10 cellular contexts compared by ENCODE assay signal in genomic region chr18:38940475-38940862, GRCh38.
A peak's percentile ranks its signal among the peaks of the same experiment; 100 is the strongest.
DNase-seq lines count a peak whose midpoint lies in the region; ATAC-seq, FAIRE-seq and TF ChIP-seq lines count a peak whose summit lies in the region.
"Had no signal": no experiment of that assay in that cellular context is flagged by ENCODE, and none has a peak within 500 bp of the region (broad histone marks: within the 10 kb centered on the region; RNA-seq: fewer than 3 reads in every experiment).

No MANE protein-coding gene starts in this region.

- no peak for DNase-seq in GM12878 (ENCODE audit: low read depth, low spot score)
- DNase-seq in dorsolateral prefrontal cortex: no peak
- no peak for DNase-seq in NCI-H1930 (lab: John Stamatoyannopoulos, UW)
- no peak for DNase-seq in NK-92 treated with Interleukin-12 subunit alpha and Interleukin-12 subunit beta, amount 100 ng/mL, for 24 hours (lab: John Stamatoyannopoulos, UW)
- DNase-seq in T1000 (lab: John Stamatoyannopoulos, UW): no peak
- DNase-seq: GDM1, NCI-H526 had no signal

- H3K4me3 ChIP-seq in GM12878 (no peak overlapping the region), dorsolateral prefrontal cortex (no peak overlapping the region)

- H3K27me3 ChIP-seq in GM12878 (replicated peaks in 1 of 2; ENCODE audit: control insufficient read depth in 2 of 2, insufficient read depth in 2 of 2, low read length in 1 of 2) (no peaks in the 10 kb centered on the region), dorsolateral prefrontal cortex (no peaks in the 10 kb centered on the region)

- FAIRE-seq in GM12878 (lab: Jason Lieb, UNC): peak; percentile 41

- peaks cover 10% of the 10 kb centered on the region for H3K9me3 ChIP-seq in GM12878 (replicated peaks; ENCODE audit: control insufficient read depth, insufficient read depth, low read length)

- no peak overlapping the region for H3K9ac ChIP-seq in GM12878 (ENCODE audit: control insufficient read depth, insufficient read depth, low read length)

- intact Hi-C loops in GM12878 (cut with micrococcal nuclease; ENCODE audit: unreplicated experiment): loop anchor here (5.0 kb wide), 1 partner anchor 188 kb away; no protein-coding TSS in a partner anchor
- intact Hi-C loops in dorsolateral prefrontal cortex (cut with DNase I): no loop called here

- no peaks in the 10 kb centered on the region for H3K79me2 ChIP-seq in GM12878 (ENCODE audit: control insufficient read depth, insufficient read depth, low read length)

- POLR2A ChIA-PET in GM12878 (lab: Charles Lee): interaction anchor here (0.7 to 1.6 kb wide), 3 partner anchors 11 to 265 kb away, joined by 3 to 6 read pairs (median 3); no protein-coding TSS in a partner anchor

- peaks cover 8% of the 10 kb centered on the region for H3K4me1 ChIP-seq in GM12878 (ENCODE audit: control insufficient read depth, insufficient read depth, low read length)

- H4K20me1 ChIP-seq in GM12878 (ENCODE audit: control insufficient read depth, insufficient read depth): no peaks in the 10 kb centered on the region

- in situ Hi-C loops in GM12878 (cut with MboI): loop anchor here (5.0 to 25.0 kb wide), 2 partner anchors 328 to 1197 kb away; no protein-coding TSS in a partner anchor

- H3K27ac ChIP-seq in GM12878 (ENCODE audit: control insufficient read depth, insufficient read depth) (peak overlapping the region; percentile 62; the same call in 1 of the 2 replicates), dorsolateral prefrontal cortex (no peak overlapping the region)

- H3K4me2 ChIP-seq in GM12878 (ENCODE audit: control insufficient read depth, insufficient read depth): no peak overlapping the region

- no peak overlapping the region for H2AFZ ChIP-seq in GM12878 (ENCODE audit: control insufficient read depth, low read depth, low read length)

- SMC1A ChIA-PET in GM12878 (lab: Charles Lee; ENCODE audit: uncharacterized antibody, unreplicated experiment): interaction anchor here (0.6 to 4.0 kb wide), 9 partner anchors 9 to 37 kb away, joined by 3 to 29 read pairs (median 4); no protein-coding TSS in a partner anchor

- TF ChIP-seq POLR2A in GM12878 (IDR thresholded peaks at IDR 0.05; ENCODE audit: low read depth, low read length): no peak

- no peak for TF ChIP-seq EP300 in GM12878 (IDR thresholded peaks at IDR 0.05; ENCODE audit: borderline replicate concordance in 1 of 2, control insufficient read depth in 1 of 2, low read depth in 2 of 2, low read length in 2 of 2)

- ATAC-seq in GM18519 (IDR thresholded peaks at IDR 0.05; ENCODE audit: low FRiP score, unreplicated experiment): peak; percentile 31
- ATAC-seq in GM21423 (IDR thresholded peaks at IDR 0.05; ENCODE audit: unreplicated experiment): peak; percentile 16
- ATAC-seq in HG03159 (IDR thresholded peaks at IDR 0.05; ENCODE audit: unreplicated experiment): peak; percentile 29
- ATAC-seq in GM12878: peak; percentile 47

- no peak for TF ChIP-seq RAD21 in GM12878 (IDR thresholded peaks at IDR 0.05; ENCODE audit: insufficient read depth, low read depth, low read length)

- RAD21 ChIA-PET in GM12878 (lab: Charles Lee; ENCODE audit: unreplicated experiment): interaction anchor here (1.2 to 3.1 kb wide), 4 partner anchors 12 to 328 kb away, joined by 3 to 15 read pairs (median 4); no protein-coding TSS in a partner anchor

- no TSS peak for BruUV-seq in GM12878 (replicated peaks; lab: Mats Ljungman, UMichigan)

- TF ChIP-seq CTCF in GM12878 (IDR thresholded peaks at IDR 0.05 in 2 of 3, conservative IDR thresholded peaks at IDR 0.05 in 1 of 3; ENCODE audit: control insufficient read depth in 2 of 3, extremely low read depth in 1 of 3, insufficient read depth in 1 of 3, low read depth in 3 of 3, low read length in 3 of 3): no peak
- TF ChIP-seq CTCF in dorsolateral prefrontal cortex (IDR thresholded peaks at IDR 0.05 in 54 of 56, conservative IDR thresholded peaks at IDR 0.05 in 2 of 56; ENCODE audit: low read depth in 1 of 56, partially characterized antibody in 56 of 56): no peak

- CTCF ChIA-PET in GM12878 (lab: Yijun Ruan, JAX): interaction anchor here (0.5 to 1.5 kb wide), 3 partner anchors 14 to 17 kb away, joined by 3 to 4 read pairs (median 4); no protein-coding TSS in a partner anchor

- H3K36me3 ChIP-seq in GM12878 (ENCODE audit: control insufficient read depth in 2 of 2, insufficient read depth in 2 of 2, low read length in 1 of 2): no peaks in the 10 kb centered on the region

TF ChIP-seq in GM12878, 131 proteins besides CTCF, POLR2A, EP300 and RAD21 (continues in another document):
- TF ChIP-seq SRF (IDR thresholded peaks at IDR 0.05; ENCODE audit: low read depth in 2 of 2, low read length in 2 of 2) (no peak), KLF5 (IDR thresholded peaks at IDR 0.05; ENCODE audit: partially characterized antibody) (no peak), IRF3 (IDR thresholded peaks at IDR 0.05) (no peak), RUNX3 (IDR thresholded peaks at IDR 0.05; ENCODE audit: low read length) (no peak), RB1 (IDR thresholded peaks at IDR 0.05; ENCODE audit: borderline replicate concordance) (no peak), CHD1 (IDR thresholded peaks at IDR 0.05; ENCODE audit: low read depth, low read length) (no peak), TAF1 (IDR thresholded peaks at IDR 0.05; ENCODE audit: borderline replicate concordance, low read depth, low read length) (no peak), TCF12 (IDR thresholded peaks at IDR 0.05; ENCODE audit: low read depth, low read length) (no peak), NKRF (conservative IDR thresholded peaks at IDR 0.05) (no peak), GATAD2B (conservative IDR thresholded peaks at IDR 0.05; ENCODE audit: low read depth) (no peak), NR2C1 (IDR thresholded peaks at IDR 0.05) (no peak), SPI1 (IDR thresholded peaks at IDR 0.05; ENCODE audit: borderline replicate concordance, insufficient read depth, low read depth, low read length) (no peak), LARP7 (IDR thresholded peaks at IDR 0.05) (no peak), BACH1 (IDR thresholded peaks at IDR 0.05; ENCODE audit: borderline replicate concordance) (no peak), GABPA (IDR thresholded peaks at IDR 0.05; ENCODE audit: low read depth) (no peak)
- TF ChIP-seq, protein P1, sequence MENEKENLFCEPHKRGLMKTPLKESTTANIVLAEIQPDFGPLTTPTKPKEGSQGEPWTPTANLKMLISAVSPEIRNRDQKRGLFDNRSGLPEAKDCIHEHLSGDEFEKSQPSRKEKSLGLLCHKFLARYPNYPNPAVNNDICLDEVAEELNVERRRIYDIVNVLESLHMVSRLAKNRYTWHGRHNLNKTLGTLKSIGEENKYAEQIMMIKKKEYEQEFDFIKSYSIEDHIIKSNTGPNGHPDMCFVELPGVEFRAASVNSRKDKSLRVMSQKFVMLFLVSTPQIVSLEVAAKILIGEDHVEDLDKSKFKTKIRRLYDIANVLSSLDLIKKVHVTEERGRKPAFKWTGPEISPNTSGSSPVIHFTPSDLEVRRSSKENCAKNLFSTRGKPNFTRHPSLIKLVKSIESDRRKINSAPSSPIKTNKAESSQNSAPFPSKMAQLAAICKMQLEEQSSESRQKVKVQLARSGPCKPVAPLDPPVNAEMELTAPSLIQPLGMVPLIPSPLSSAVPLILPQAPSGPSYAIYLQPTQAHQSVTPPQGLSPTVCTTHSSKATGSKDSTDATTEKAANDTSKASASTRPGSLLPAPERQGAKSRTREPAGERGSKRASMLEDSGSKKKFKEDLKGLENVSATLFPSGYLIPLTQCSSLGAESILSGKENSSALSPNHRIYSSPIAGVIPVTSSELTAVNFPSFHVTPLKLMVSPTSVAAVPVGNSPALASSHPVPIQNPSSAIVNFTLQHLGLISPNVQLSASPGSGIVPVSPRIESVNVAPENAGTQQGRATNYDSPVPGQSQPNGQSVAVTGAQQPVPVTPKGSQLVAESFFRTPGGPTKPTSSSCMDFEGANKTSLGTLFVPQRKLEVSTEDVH (IDR thresholded peaks at IDR 0.05; ENCODE audit: low read depth, partially characterized antibody): no peak
- TF ChIP-seq, protein P2, sequence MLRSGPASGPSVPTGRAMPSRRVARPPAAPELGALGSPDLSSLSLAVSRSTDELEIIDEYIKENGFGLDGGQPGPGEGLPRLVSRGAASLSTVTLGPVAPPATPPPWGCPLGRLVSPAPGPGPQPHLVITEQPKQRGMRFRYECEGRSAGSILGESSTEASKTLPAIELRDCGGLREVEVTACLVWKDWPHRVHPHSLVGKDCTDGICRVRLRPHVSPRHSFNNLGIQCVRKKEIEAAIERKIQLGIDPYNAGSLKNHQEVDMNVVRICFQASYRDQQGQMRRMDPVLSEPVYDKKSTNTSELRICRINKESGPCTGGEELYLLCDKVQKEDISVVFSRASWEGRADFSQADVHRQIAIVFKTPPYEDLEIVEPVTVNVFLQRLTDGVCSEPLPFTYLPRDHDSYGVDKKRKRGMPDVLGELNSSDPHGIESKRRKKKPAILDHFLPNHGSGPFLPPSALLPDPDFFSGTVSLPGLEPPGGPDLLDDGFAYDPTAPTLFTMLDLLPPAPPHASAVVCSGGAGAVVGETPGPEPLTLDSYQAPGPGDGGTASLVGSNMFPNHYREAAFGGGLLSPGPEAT (IDR thresholded peaks at IDR 0.05; ENCODE audit: low read depth): no peak
